1 cellular context compared by ENCODE assay signal in genomic region chr11:62909107-62909894, GRCh38.
TF ChIP-seq lines count a peak whose summit lies in the region.

No MANE protein-coding gene starts in this region.

TF ChIP-seq in WTC11, 78 proteins besides CTCF, POLR2A, EP300 and RAD21 (continued from another document):
- peak; percentile 82 for TF ChIP-seq PRDM15 (CRISPR knock-in tag; IDR thresholded peaks at IDR 0.05)
- no peak for TF ChIP-seq E2F4 (CRISPR knock-in tag; IDR thresholded peaks at IDR 0.05; ENCODE audit: borderline replicate concordance, low read depth)
- peak; percentile 68 for TF ChIP-seq MAX (CRISPR knock-in tag; IDR thresholded peaks at IDR 0.05)
- TF ChIP-seq TEAD4 (CRISPR knock-in tag; IDR thresholded peaks at IDR 0.05): no peak; the same call in 1 of the 2 replicates
- TF ChIP-seq EMX1 (CRISPR knock-in tag; IDR thresholded peaks at IDR 0.05): no peak
- TF ChIP-seq GTF2I (CRISPR knock-in tag; conservative IDR thresholded peaks at IDR 0.05): no peak
- no peak for TF ChIP-seq IRF2 (CRISPR knock-in tag; IDR thresholded peaks at IDR 0.05; ENCODE audit: borderline replicate concordance, low read depth)
- peak; percentile 46; the same call in 1 of the 2 replicates for TF ChIP-seq SMAD3 (CRISPR knock-in tag; IDR thresholded peaks at IDR 0.05; ENCODE audit: borderline replicate concordance)
- TF ChIP-seq ERG (CRISPR knock-in tag; IDR thresholded peaks at IDR 0.05): 0 out of 2 replicates have a peak, but pooled peaks have one; percentile 7
- peak; percentile 78 for TF ChIP-seq ZNF121 (CRISPR knock-in tag; IDR thresholded peaks at IDR 0.05)
- TF ChIP-seq CREM (CRISPR knock-in tag; IDR thresholded peaks at IDR 0.05): no peak; the same call in 1 of the 2 replicates
- TF ChIP-seq JAZF1 (CRISPR knock-in tag; IDR thresholded peaks at IDR 0.05): no peak
- TF ChIP-seq TEAD1 (CRISPR knock-in tag; IDR thresholded peaks at IDR 0.05): no peak; the same call in 1 of the 2 replicates
- no peak for TF ChIP-seq MLX (CRISPR knock-in tag; IDR thresholded peaks at IDR 0.05)
- no peak for TF ChIP-seq PRRX2 (CRISPR knock-in tag; IDR thresholded peaks at IDR 0.05)
- no peak for TF ChIP-seq ATF6 (CRISPR knock-in tag; IDR thresholded peaks at IDR 0.05)
- no peak for TF ChIP-seq NFYB (CRISPR knock-in tag; conservative IDR thresholded peaks at IDR 0.05; ENCODE audit: low read depth)
- TF ChIP-seq TCF7 (CRISPR knock-in tag; IDR thresholded peaks at IDR 0.05; ENCODE audit: low read depth): no peak
- TF ChIP-seq ZNF416 (CRISPR knock-in tag; IDR thresholded peaks at IDR 0.05): no peak
- TF ChIP-seq CBFB (CRISPR knock-in tag; IDR thresholded peaks at IDR 0.05; ENCODE audit: low read depth): no peak
- no peak for TF ChIP-seq ATF1 (CRISPR knock-in tag; IDR thresholded peaks at IDR 0.05)
- TF ChIP-seq GABPB1 (CRISPR knock-in tag; IDR thresholded peaks at IDR 0.05): no peak
- no peak for TF ChIP-seq STAT6 (CRISPR knock-in tag; conservative IDR thresholded peaks at IDR 0.05; ENCODE audit: low read depth)
- TF ChIP-seq ZNF396 (CRISPR knock-in tag; IDR thresholded peaks at IDR 0.05; ENCODE audit: borderline replicate concordance): no peak
- peak; percentile 82 for TF ChIP-seq ETV6 (CRISPR knock-in tag; IDR thresholded peaks at IDR 0.05)
- TF ChIP-seq HMGA2 (CRISPR knock-in tag; IDR thresholded peaks at IDR 0.05): no peak
- TF ChIP-seq ZNF232 (CRISPR knock-in tag; IDR thresholded peaks at IDR 0.05): peak; percentile 51; the same call in 1 of the 2 replicates
- no peak for TF ChIP-seq RORB (CRISPR knock-in tag; IDR thresholded peaks at IDR 0.05)
- no peak for TF ChIP-seq ATF2 (CRISPR knock-in tag; IDR thresholded peaks at IDR 0.05; ENCODE audit: borderline replicate concordance, low read depth)
- no peak for TF ChIP-seq MYBL2 (CRISPR knock-in tag; IDR thresholded peaks at IDR 0.05)
- TF ChIP-seq USF1 (CRISPR knock-in tag; IDR thresholded peaks at IDR 0.05): no peak
- TF ChIP-seq SMAD4 (CRISPR knock-in tag; IDR thresholded peaks at IDR 0.05): no peak
- 0 out of 2 replicates have a peak, but pooled peaks have one; percentile 69 for TF ChIP-seq FOXK1 (CRISPR knock-in tag; IDR thresholded peaks at IDR 0.05)
- no peak for TF ChIP-seq GRHL2 (CRISPR knock-in tag; IDR thresholded peaks at IDR 0.05; ENCODE audit: insufficient replicate concordance, severe bottlenecking)
- TF ChIP-seq ATF3 (CRISPR knock-in tag; conservative IDR thresholded peaks at IDR 0.05): no peak
- TF ChIP-seq SOX15 (CRISPR knock-in tag; IDR thresholded peaks at IDR 0.05): no peak
- no peak for TF ChIP-seq ZNF532 (CRISPR knock-in tag; IDR thresholded peaks at IDR 0.05; ENCODE audit: borderline replicate concordance)
- no peak for TF ChIP-seq TP53 (CRISPR knock-in tag; IDR thresholded peaks at IDR 0.05)
